In the genomic region with DNA sequence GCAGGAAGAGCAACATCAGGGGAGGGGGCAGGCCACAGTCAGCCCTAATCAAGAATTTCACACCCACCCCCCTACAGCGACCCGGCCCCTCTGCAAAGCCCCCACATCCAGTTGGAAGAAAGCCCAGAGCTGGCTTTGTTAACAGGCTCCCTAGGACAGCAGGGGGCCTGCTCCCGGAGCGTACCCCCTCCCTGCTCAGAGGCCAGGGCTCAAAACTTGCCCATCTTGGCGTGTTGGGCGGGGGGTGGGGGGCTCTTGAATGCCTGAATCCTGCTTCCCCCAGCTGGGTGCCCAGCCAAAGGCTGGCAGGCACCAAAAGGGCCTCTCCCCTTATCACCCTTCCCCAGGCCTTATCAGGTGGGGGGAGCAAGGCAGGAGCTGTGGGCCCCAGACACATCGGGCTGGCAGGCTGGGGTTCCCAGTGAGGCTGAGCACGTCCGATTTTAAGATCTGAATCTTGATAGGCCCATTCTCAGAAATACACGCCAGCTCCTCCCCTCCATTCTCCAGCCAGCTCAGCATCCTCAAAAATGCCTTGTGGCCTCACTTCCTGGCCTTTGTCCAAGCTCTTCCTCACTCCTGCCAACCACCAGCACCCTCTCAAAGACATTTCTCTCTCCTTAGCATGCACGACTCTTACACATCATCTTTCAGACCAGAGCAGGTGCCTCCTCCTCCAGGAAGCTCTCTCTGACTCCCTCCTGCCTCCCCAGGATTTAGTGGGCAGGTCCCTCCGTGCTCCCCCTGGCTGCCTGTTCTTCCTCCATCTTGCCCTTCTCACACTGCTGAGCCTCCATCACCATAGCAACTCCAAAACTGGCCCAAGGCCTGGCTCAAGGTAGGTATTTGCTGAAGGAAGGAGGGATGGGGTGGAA, we compare ENCODE assay signal across 10 cellular contexts.
DNase-seq lines count a peak whose midpoint lies in the region; ATAC-seq, FAIRE-seq and TF ChIP-seq lines count a peak whose summit lies in the region.
"Had no signal": no experiment of that assay in that cellular context is flagged by ENCODE, and none has a peak within 500 bp of the region (broad histone marks: within the 10 kb centered on the region; RNA-seq: fewer than 3 reads in every experiment).

No MANE protein-coding gene starts in this region.

- no peaks in the 10 kb centered on the region for H3K27me3 ChIP-seq in bronchial epithelial cell (ENCODE audit: control insufficient read depth, insufficient read depth, low read length)

- H3K27me3 Mint-ChIP-seq in activated naive CD8-positive, alpha-beta T cell treated with anti-CD3 and anti-CD28 coated beads, Interleukin-2, amount 50 U/mL, for 24 hours = peaks cover 26% of the 10 kb centered on the region

- H3K36me3 Mint-ChIP-seq in activated naive CD8-positive, alpha-beta T cell treated with anti-CD3 and anti-CD28 coated beads, Interleukin-2, amount 50 U/mL, for 24 hours (ENCODE audit: low read depth) = no peaks in the 10 kb centered on the region

- TF ChIP-seq CTCF in bronchial epithelial cell (IDR thresholded peaks at IDR 0.05; ENCODE audit: insufficient read depth, low read length, severe bottlenecking) = no peak

- H3K4me3 Mint-ChIP-seq in activated naive CD8-positive, alpha-beta T cell treated with anti-CD3 and anti-CD28 coated beads, Interleukin-2, amount 50 U/mL, for 24 hours = no peak overlapping the region
- H3K4me3 Mint-ChIP-seq: dendritic cell treated with granulocyte-macrophage colony-stimulating factor and Interleukin-4, amounts not matched to agents 40 ng/mL and 50 ng/mL, for 4 days had no signal

- no peak overlapping the region for H3K4me3 ChIP-seq in bronchial epithelial cell (ENCODE audit: low read depth, low read length)

- no peaks in the 10 kb centered on the region for H3K9me3 Mint-ChIP-seq in activated naive CD8-positive, alpha-beta T cell treated with anti-CD3 and anti-CD28 coated beads, Interleukin-2, amount 50 U/mL, for 24 hours
- H3K9me3 Mint-ChIP-seq: dendritic cell treated with granulocyte-macrophage colony-stimulating factor and Interleukin-4, amounts not matched to agents 40 ng/mL and 50 ng/mL, for 4 days had no signal

- peak; percentile 52 for FAIRE-seq in bronchial epithelial cell (lab: Jason Lieb, UNC)

- no peaks in the 10 kb centered on the region for H3K36me3 ChIP-seq in bronchial epithelial cell (ENCODE audit: control insufficient read depth, insufficient read depth, low read length)

- no peak for ATAC-seq in activated naive CD8-positive, alpha-beta T cell treated with anti-CD3 and anti-CD28 coated beads, Interleukin-2, amount 50 U/mL, for 24 hours

- H3K27ac Mint-ChIP-seq in activated naive CD8-positive, alpha-beta T cell treated with anti-CD3 and anti-CD28 coated beads, Interleukin-2, amount 50 U/mL, for 24 hours = no peak overlapping the region
- H3K27ac Mint-ChIP-seq: dendritic cell treated with granulocyte-macrophage colony-stimulating factor and Interleukin-4, amounts not matched to agents 40 ng/mL and 50 ng/mL, for 4 days had no signal

- peak; percentile 1 for DNase-seq in DMS79 (lab: John Stamatoyannopoulos, UW)
- peak; percentile 66 for DNase-seq in NCI-H1105 (lab: John Stamatoyannopoulos, UW)
- peak; percentile 84 for DNase-seq in bronchial epithelial cell (ENCODE audit: low read depth)
- DNase-seq in myocyte (ENCODE audit: low read depth) = peak; percentile 88
- DNase-seq in DMS114 treated with DMSO at 0.1 percent for 48 hours (lab: John Stamatoyannopoulos, UW; ENCODE audit: unreplicated experiment) = no peak
- DNase-seq in activated naive CD8-positive, alpha-beta T cell treated with anti-CD3 and anti-CD28 coated beads, Interleukin-2, amount 50 U/mL, for 24 hours = no peak
- DNase-seq in HT-29 (ENCODE audit: low spot score) = no peak
- DNase-seq in DMS153 treated with DMSO at 0.1 percent for 48 hours (lab: John Stamatoyannopoulos, UW; ENCODE audit: unreplicated experiment) = no peak
- DNase-seq: NCI-H187 treated with DMSO at 0.1 percent for 48 hours had no signal

- no peaks in the 10 kb centered on the region for H3K4me1 Mint-ChIP-seq in activated naive CD8-positive, alpha-beta T cell treated with anti-CD3 and anti-CD28 coated beads, Interleukin-2, amount 50 U/mL, for 24 hours

Comparison
In these comparisons a context has a peak if more than half of its experiments do, and no peak if none do; other contexts are left out.
1. DNase-seq: peak in DMS79 (single experiment), NCI-H1105 (single experiment), bronchial epithelial cell (single experiment) and myocyte (single experiment); none in DMS114 treated with DMSO at 0.1 percent for 48 hours (single experiment), activated naive CD8-positive, alpha-beta T cell treated with anti-CD3 and anti-CD28 coated beads, Interleukin-2, amount 50 U/mL, for 24 hours (single experiment), HT-29 (single experiment) and DMS153 treated with DMSO at 0.1 percent for 48 hours (single experiment).